ENCODE assay signal across 17 cellular contexts in the genomic region with DNA sequence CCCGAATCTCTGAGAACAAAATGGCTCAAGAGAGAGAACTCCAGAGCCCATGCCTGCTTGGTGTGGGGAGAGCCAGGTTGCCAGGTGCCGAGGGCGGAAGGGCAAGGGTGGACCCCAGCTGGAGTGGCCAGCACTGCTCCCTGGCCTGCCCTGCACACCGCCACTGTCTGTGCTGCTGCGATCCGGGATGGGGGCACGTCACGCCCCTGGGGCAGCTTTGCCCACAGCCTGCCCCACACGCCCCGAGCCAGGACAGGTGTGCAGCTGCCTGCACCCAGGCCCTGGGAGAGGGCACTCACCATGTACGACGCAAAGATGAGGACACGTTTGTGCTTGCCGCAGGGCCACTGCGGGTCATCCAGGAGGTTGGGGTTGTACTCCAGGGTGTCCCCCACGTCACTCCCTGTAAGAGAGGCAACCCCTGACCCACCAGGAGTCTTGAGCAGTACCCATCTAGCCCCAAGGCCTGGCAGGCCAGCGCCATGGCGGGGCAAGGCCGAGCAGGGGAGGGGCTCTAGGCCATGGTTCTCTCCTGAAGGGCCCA. TPM values are rescaled to one million over a fixed set of nuclear protein-coding genes. Genes with fewer than 3 reads are reported as not detected.
DNase-seq lines count a peak whose midpoint lies in the region; ATAC-seq, FAIRE-seq and TF ChIP-seq lines count a peak whose summit lies in the region.
"Had no signal": no experiment of that assay in that cellular context is flagged by ENCODE, and none has a peak within 500 bp of the region (broad histone marks: within the 10 kb centered on the region; RNA-seq: fewer than 3 reads in every experiment).

No MANE protein-coding gene starts in this region.

- H3K27ac ChIP-seq in RWPE1: peak overlapping the region; percentile 88
- H3K27ac ChIP-seq in H1 (ENCODE audit: low read depth, low read length): no peak overlapping the region; the same call in 1 of the 2 replicates
- H3K27ac ChIP-seq: C4-2B had no signal

- H2BK5ac ChIP-seq in H1 (ENCODE audit: low read depth, low read length): peak overlapping the region; percentile 35; the same call in 1 of the 2 replicates

- H3K9ac ChIP-seq in H1 (replicated peaks in 1 of 4; ENCODE audit: extremely low read depth in 1 of 4, low read depth in 3 of 4, low read length in 3 of 4): no peak overlapping the region; a peak in 2 of 7 replicates

- peaks cover 5% of the 10 kb centered on the region for H3K79me1 ChIP-seq in H1 (ENCODE audit: low read depth, low read length)

- H3K4me1 ChIP-seq in H1 (replicated peaks in 1 of 4; ENCODE audit: control insufficient read depth in 3 of 4, insufficient read depth in 4 of 4, low read length in 3 of 4): peaks cover 0 to 6% (median 2%) of the 10 kb centered on the region in 4 experiments; a peak in 5 of 7 replicates

- no peak overlapping the region for H3K27ac Mint-ChIP-seq in activated T-helper 17 cell treated with anti-CD3 and anti-CD28 coated beads, Interleukin-2, amount 50 U/mL, for 72 hours
- H3K27ac Mint-ChIP-seq: CD8-positive, alpha-beta T cell had no signal

- H3K27me3 ChIP-seq in H1 (replicated peaks in 1 of 4; ENCODE audit: control insufficient read depth in 3 of 4, extremely low read depth in 1 of 4, insufficient read depth in 3 of 4, low read length in 3 of 4): no peaks in the 10 kb centered on the region

- H3K9me3 Mint-ChIP-seq in activated T-helper 17 cell treated with anti-CD3 and anti-CD28 coated beads, Interleukin-2, amount 50 U/mL, for 72 hours: no peaks in the 10 kb centered on the region
- H3K9me3 Mint-ChIP-seq: CD8-positive, alpha-beta T cell had no signal

- FAIRE-seq in H1 (lab: Jason Lieb, UNC): no peak

- H4K8ac ChIP-seq in H1 (ENCODE audit: extremely low read depth, insufficient read depth, low read length): peak overlapping the region; percentile 40; the same call in 1 of the 2 replicates

- peak; percentile 12 for ATAC-seq in Right ventricle myocardium inferior
- no peak for ATAC-seq in activated T-helper 17 cell treated with anti-CD3 and anti-CD28 coated beads, Interleukin-2, amount 50 U/mL, for 72 hours (replicated peaks)
- no peak for ATAC-seq in HG03135 (IDR thresholded peaks at IDR 0.05; ENCODE audit: unreplicated experiment)
- ATAC-seq: CD8-positive, alpha-beta T cell had no signal

- H3K4me1 Mint-ChIP-seq in activated T-helper 17 cell treated with anti-CD3 and anti-CD28 coated beads, Interleukin-2, amount 50 U/mL, for 72 hours: peaks cover 6% of the 10 kb centered on the region

- no peak overlapping the region for H4K91ac ChIP-seq in H1 (replicated peaks; ENCODE audit: insufficient read length, low read length)

- no peak overlapping the region for H2AK5ac ChIP-seq in H1 (ENCODE audit: low read depth, low read length)

- H4K20me1 ChIP-seq in H1 (replicated peaks in 1 of 2; ENCODE audit: control insufficient read depth in 1 of 2, insufficient read depth in 2 of 2, low read length in 2 of 2): peaks cover 3 to 16% of the 10 kb centered on the region in 2 experiments

- H3K23ac ChIP-seq in H1 (ENCODE audit: insufficient read length): no peak overlapping the region

- no peak overlapping the region for H3K4me2 ChIP-seq in H1 (ENCODE audit: insufficient read depth in 1 of 2, low read depth in 2 of 2, low read length in 2 of 2)

- 92% methylated on average over 16 of the region's 19 CpGs; no CpG with 5 or more reads in 1 of the 2 experiments for WGBS in H1 (ENCODE audit: extremely low coverage in 1 of 2, insufficient coverage in 1 of 2, insufficient read length in 1 of 2, insufficient replicate concordance in 2 of 2, low coverage in 1 of 2, low lambda C conversion rate in 2 of 2, missing lambda C conversion rate in 1 of 2), 2 experiments

- no peak overlapping the region for H2AFZ ChIP-seq in H1 (ENCODE audit: low read length)

- no peak overlapping the region for H4K5ac ChIP-seq in H1 (ENCODE audit: insufficient read length, low read depth, low read length)

- no peak overlapping the region for H2BK15ac ChIP-seq in H1 (ENCODE audit: low read length)

- no peak for TF ChIP-seq RAD21 in H1 (IDR thresholded peaks at IDR 0.05 in 1 of 2, conservative IDR thresholded peaks at IDR 0.05 in 1 of 2; ENCODE audit: low read depth in 2 of 2, low read length in 2 of 2)

- CTCF ChIA-PET in RWPE1 (lab: Yijun Ruan, JAX): interaction anchor here (1.2 to 1.5 kb wide), 3 partner anchors 10 to 28 kb away, joined by 3 to 8 read pairs (median 5); no protein-coding TSS in a partner anchor
- CTCF ChIA-PET in H1 (lab: Charles Lee; ENCODE audit: partially characterized antibody): interaction anchor here (0.7 to 9.6 kb wide), 6 partner anchors 10 to 84 kb away, joined by 3 to 103 read pairs (median 8); a partner anchor contains a TSS

- H3K4ac ChIP-seq in H1 (replicated peaks; ENCODE audit: insufficient read length, low read depth, low read length): no peak overlapping the region

- no peak overlapping the region for H2BK120ac ChIP-seq in H1 (replicated peaks; ENCODE audit: low read depth, low read length)

- H3K56ac ChIP-seq in H1 (replicated peaks; ENCODE audit: insufficient read length, low read depth, low read length): no peak overlapping the region

- peaks cover 30% of the 10 kb centered on the region for H3K36me3 Mint-ChIP-seq in activated T-helper 17 cell treated with anti-CD3 and anti-CD28 coated beads, Interleukin-2, amount 50 U/mL, for 72 hours (ENCODE audit: low read depth)

- H3K4me3 Mint-ChIP-seq in activated T-helper 17 cell treated with anti-CD3 and anti-CD28 coated beads, Interleukin-2, amount 50 U/mL, for 72 hours: no peak overlapping the region
- H3K4me3 Mint-ChIP-seq: CD8-positive, alpha-beta T cell had no signal

- DNase-seq in Right ventricle myocardium inferior (ENCODE audit: missing footprints) (no peak), cardiac septum (ENCODE audit: low spot score) (no peak), RWPE1 (ENCODE audit: low spot score) (no peak), H1 (ENCODE audit: low read depth in 1 of 2, low spot score in 2 of 2) (no peak), EL (no peak)
- DNase-seq: ACHN; CD8-positive, alpha-beta T cell; COR-L47; DND-41; GF-D8; GOT3 had no signal

- no peak for TF ChIP-seq POLR2A in H1 (IDR thresholded peaks at IDR 0.05; ENCODE audit: control extremely low read depth in 1 of 2, low read depth in 2 of 2, low read length in 2 of 2)

- H3K4me3 ChIP-seq in H1 (ENCODE audit: extremely low read depth in 1 of 4, insufficient read depth in 2 of 4, low read depth in 3 of 4, low read length in 4 of 4): no peak overlapping the region
- H3K4me3 ChIP-seq: HAP-1 had no signal

- H3K36me3 ChIP-seq in H1 (ENCODE audit: control insufficient read depth in 2 of 4, insufficient read depth in 4 of 4, low read length in 3 of 4): peaks cover 18 to 23% (median 21%) of the 10 kb centered on the region in 4 experiments

- POLR2A ChIA-PET in RWPE1 (lab: Yijun Ruan, JAX; ENCODE audit: low non-redundant PET) (no interaction called here), H1 (lab: Charles Lee; ENCODE audit: partially characterized antibody) (interaction anchor here (1.2 to 9.0 kb wide), 6 partner anchors 10 to 85 kb away, joined by 3 to 176 read pairs (median 57); a partner anchor contains a TSS)

- intact Hi-C loops in Right ventricle myocardium inferior (cut with DNase I): no loop called here
- intact Hi-C loops in cardiac septum (cut with DNase I): no loop called here

- H3K9me3 ChIP-seq in H1 (ENCODE audit: insufficient read depth in 2 of 2, low read depth in 1 of 2, low read length in 1 of 2): peaks cover 0 to 2% of the 10 kb centered on the region in 2 experiments; a peak in 1 of 4 replicates
- H3K9me3 ChIP-seq: HAP-1 had no signal

- TF ChIP-seq EP300 in H1 (IDR thresholded peaks at IDR 0.05; ENCODE audit: borderline replicate concordance in 1 of 2, low read depth in 2 of 2, low read length in 2 of 2): no peak

- no peak overlapping the region for H3K14ac ChIP-seq in H1 (ENCODE audit: insufficient read length)

- peaks cover 0 to 12% of the 10 kb centered on the region in 2 experiments; a peak in 2 of 4 replicates for H3K79me2 ChIP-seq in H1 (ENCODE audit: control insufficient read depth in 1 of 2, insufficient read depth in 2 of 2, low read length in 2 of 2)

- H3K18ac ChIP-seq in H1 (ENCODE audit: extremely low read depth, low read length): no peak overlapping the region

- peaks cover 2% of the 10 kb centered on the region; the same call in 1 of the 2 replicates for H3K23me2 ChIP-seq in H1 (ENCODE audit: low read depth, low read length)

- TF ChIP-seq CTCF in RWPE1 (conservative IDR thresholded peaks at IDR 0.05; ENCODE audit: low read depth): no peak
- TF ChIP-seq CTCF in H1 (IDR thresholded peaks at IDR 0.05; ENCODE audit: control extremely low read depth in 1 of 3, insufficient read depth in 1 of 3, low read depth in 1 of 3, low read length in 3 of 3): no peak

- H2BK12ac ChIP-seq in H1 (ENCODE audit: low read depth, low read length): no peak overlapping the region

- no peak overlapping the region for H2BK20ac ChIP-seq in H1 (ENCODE audit: low read length)

- H3K27me3 Mint-ChIP-seq in activated T-helper 17 cell treated with anti-CD3 and anti-CD28 coated beads, Interleukin-2, amount 50 U/mL, for 72 hours: no peaks in the 10 kb centered on the region

RNA-seq across cellular contexts. Expression of a gene that starts 5.8 kb away (rescaled TPM):
- total RNA-seq in Right ventricle myocardium inferior: 782 TPM
- total RNA-seq in cardiac septum: 466 TPM
- 1,787 and 1,829 TPM in 2 replicates for total RNA-seq in H1 (2021; fragmentation: NEBNext Ultra II Directional; extraction: Animal tissue kit (Norgen Biotek cat#: 25700))
- polyA plus RNA-seq in H1 (2011; rRNA removed): 7,219 and 8,331 TPM in 2 replicates
- polyA plus RNA-seq in H1 (2011; cell fraction: cytosol; rRNA removed): 7,720 TPM
- polyA plus RNA-seq in H1 (2011; cell fraction: nucleus; rRNA removed): 4,705 TPM
- polyA plus RNA-seq in H1 (2012, experiment 1 of 2): 4,429 to 5,604 TPM (median 4,871 TPM) in 4 replicates
- polyA plus RNA-seq in H1 (2012, experiment 2 of 2): 4,124 TPM
- polyA plus RNA-seq in H1 (2013, experiment 1 of 2): 4,907 TPM
- polyA plus RNA-seq in H1 (2013, experiment 2 of 2): 4,204 TPM
- 654 and 663 TPM in 2 replicates for polyA minus RNA-seq in H1 (2011; rRNA and poly(A)+ RNA removed)
- 718 TPM for polyA minus RNA-seq in H1 (2011; cell fraction: cytosol; rRNA and poly(A)+ RNA removed)
- polyA minus RNA-seq in H1 (2011; cell fraction: nucleus; rRNA and poly(A)+ RNA removed): 1,108 TPM
- 1,000 to 10,000 TPM; 2,323 to 2,749 TPM for total RNA-seq in activated T-helper 17 cell treated with anti-CD3 and anti-CD28 coated beads, Interleukin-2, amount 50 U/mL, for 72 hours

RNA-seq across cellular contexts. Expression of a gene that starts 14.4 kb away (rescaled TPM):
- 18.1 TPM for total RNA-seq in Right ventricle myocardium inferior
- 10.7 TPM for total RNA-seq in cardiac septum
- 8.0 TPM in 2 replicates for total RNA-seq in H1 (2021; fragmentation: NEBNext Ultra II Directional; extraction: Animal tissue kit (Norgen Biotek cat#: 25700))
- 8.8 and 10.5 TPM in 2 replicates for polyA plus RNA-seq in H1 (2011; rRNA removed)
- 6.5 TPM for polyA plus RNA-seq in H1 (2011; cell fraction: cytosol; rRNA removed)
- polyA plus RNA-seq in H1 (2011; cell fraction: nucleus; rRNA removed): 9.7 TPM
- 8.2 to 10.9 TPM (median 9.6 TPM) in 4 replicates for polyA plus RNA-seq in H1 (2012, experiment 1 of 2)
- 7.4 TPM for polyA plus RNA-seq in H1 (2012, experiment 2 of 2)
- 5.3 TPM for polyA plus RNA-seq in H1 (2013, experiment 1 of 2)
- 5.6 TPM for polyA plus RNA-seq in H1 (2013, experiment 2 of 2)
- polyA minus RNA-seq in H1 (2011; rRNA and poly(A)+ RNA removed): 5.2 and 5.7 TPM in 2 replicates
- polyA minus RNA-seq in H1 (2011; cell fraction: cytosol; rRNA and poly(A)+ RNA removed): 7.8 TPM
- 4.3 TPM for polyA minus RNA-seq in H1 (2011; cell fraction: nucleus; rRNA and poly(A)+ RNA removed)
- total RNA-seq in activated T-helper 17 cell treated with anti-CD3 and anti-CD28 coated beads, Interleukin-2, amount 50 U/mL, for 72 hours: 1 to 10 TPM; 6.8 to 6.9 TPM

RNA-seq across cellular contexts. Expression of a gene that starts 25.6 kb away (rescaled TPM):
- total RNA-seq in Right ventricle myocardium inferior: 89.3 TPM
- 101 TPM for total RNA-seq in cardiac septum
- 210 and 225 TPM in 2 replicates for total RNA-seq in H1 (2021; fragmentation: NEBNext Ultra II Directional; extraction: Animal tissue kit (Norgen Biotek cat#: 25700))
- 34.4 and 90.7 TPM in 2 replicates for polyA plus RNA-seq in H1 (2011; rRNA removed)
- polyA plus RNA-seq in H1 (2011; cell fraction: cytosol; rRNA removed): 57.6 TPM
- polyA plus RNA-seq in H1 (2011; cell fraction: nucleus; rRNA removed): 648 TPM
- polyA plus RNA-seq in H1 (2012, experiment 1 of 2): 136 to 235 TPM (median 223 TPM) in 4 replicates
- polyA plus RNA-seq in H1 (2012, experiment 2 of 2): 130 TPM
- 107 TPM for polyA plus RNA-seq in H1 (2013, experiment 1 of 2)
- polyA plus RNA-seq in H1 (2013, experiment 2 of 2): 82.4 TPM
- polyA minus RNA-seq in H1 (2011; rRNA and poly(A)+ RNA removed): 24.2 and 31.4 TPM in 2 replicates
- polyA minus RNA-seq in H1 (2011; cell fraction: cytosol; rRNA and poly(A)+ RNA removed): 70.1 TPM
- polyA minus RNA-seq in H1 (2011; cell fraction: nucleus; rRNA and poly(A)+ RNA removed): 212 TPM
- total RNA-seq in activated T-helper 17 cell treated with anti-CD3 and anti-CD28 coated beads, Interleukin-2, amount 50 U/mL, for 72 hours: under 1 TPM; 0.29 to 0.39 TPM

RNA-seq across cellular contexts. Expression of a gene that starts 34.6 kb away (rescaled TPM):
- total RNA-seq in Right ventricle myocardium inferior (not detected), cardiac septum (not detected)
- 0.43 and 0.59 TPM in 2 replicates for total RNA-seq in H1 (2021; fragmentation: NEBNext Ultra II Directional; extraction: Animal tissue kit (Norgen Biotek cat#: 25700))
- 0.48 and 0.88 TPM in 2 replicates for polyA plus RNA-seq in H1 (2011; rRNA removed)
- polyA plus RNA-seq in H1 (2011; cell fraction: cytosol; rRNA removed): 0.75 TPM
- polyA plus RNA-seq in H1 (2011; cell fraction: nucleus; rRNA removed): 1.4 TPM
- 0.55 to 1.1 TPM (median 0.65 TPM) in 4 replicates for polyA plus RNA-seq in H1 (2012, experiment 1 of 2)
- 0.46 TPM for polyA plus RNA-seq in H1 (2012, experiment 2 of 2)
- polyA plus RNA-seq in H1 (2013, experiment 1 of 2): 0.71 TPM
- polyA plus RNA-seq in H1 (2013, experiment 2 of 2): 0.63 TPM
- polyA minus RNA-seq in H1 (2011; rRNA and poly(A)+ RNA removed): 0.09 and 0.20 TPM in 2 replicates
- 1.4 TPM for polyA minus RNA-seq in H1 (2011; cell fraction: cytosol; rRNA and poly(A)+ RNA removed)
- polyA minus RNA-seq in H1 (2011; cell fraction: nucleus; rRNA and poly(A)+ RNA removed): 1.9 TPM
- total RNA-seq in activated T-helper 17 cell treated with anti-CD3 and anti-CD28 coated beads, Interleukin-2, amount 50 U/mL, for 72 hours: not detected
- total RNA-seq: A172; CD8-positive, alpha-beta T cell; HT1080 had no signal

Comparison
In these comparisons a context has a peak if more than half of its experiments do, and no peak if none do; other contexts are left out.
1. RNA of a gene that starts 25.6 kb away (total RNA-seq): 210 to 225 TPM in H1, 101 TPM in cardiac septum (single experiment) and 89.3 TPM in Right ventricle myocardium inferior (single experiment); 0.29 to 0.39 TPM in activated T-helper 17 cell treated with anti-CD3 and anti-CD28 coated beads, Interleukin-2, amount 50 U/mL, for 72 hours; every median in the first group is over 10 times any median in the second.